In the genomic region with DNA sequence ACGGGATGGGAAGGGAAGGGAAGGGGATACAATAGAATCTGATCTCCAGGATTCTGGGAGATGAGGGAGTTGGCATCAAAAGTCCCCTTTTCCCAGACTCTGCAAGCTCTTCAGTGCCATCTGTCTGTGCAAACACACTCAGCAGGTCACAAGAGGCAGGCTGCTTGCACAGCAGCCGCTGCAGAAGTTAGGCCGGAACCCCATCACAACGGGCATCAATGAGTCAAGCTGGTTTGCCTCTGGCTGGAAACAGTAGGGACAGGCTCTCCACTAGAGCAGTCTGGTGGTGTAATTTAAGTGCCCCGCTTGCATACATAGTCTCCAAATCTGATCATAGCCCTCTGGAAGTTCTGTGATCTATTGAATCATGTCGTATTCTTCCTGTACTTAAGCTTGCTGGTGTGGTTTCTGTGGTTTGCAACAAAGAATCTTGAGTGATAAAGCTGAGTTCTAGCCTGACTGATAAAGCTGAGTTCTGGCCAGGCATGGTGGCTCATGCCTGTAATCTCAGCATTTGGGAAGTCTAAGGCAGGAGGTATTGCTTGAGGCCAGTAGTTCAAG, we compare ENCODE assay signal across 9 cellular contexts. TPM values are rescaled to one million over a fixed set of nuclear protein-coding genes. Genes with fewer than 3 reads are reported as not detected.
DNase-seq lines count a peak whose midpoint lies in the region; ATAC-seq and TF ChIP-seq lines count a peak whose summit lies in the region.
"Had no signal": no experiment of that assay in that cellular context is flagged by ENCODE, and none has a peak within 500 bp of the region (broad histone marks: within the 10 kb centered on the region; RNA-seq: fewer than 3 reads in every experiment).

No MANE protein-coding gene starts in this region.

- H3K4me3 ChIP-seq in BLaER1 = no peak overlapping the region
- no peak overlapping the region for H3K4me3 ChIP-seq in right lobe of liver

- H3K9me3 ChIP-seq in BLaER1 (no peaks in the 10 kb centered on the region), right lobe of liver (no peaks in the 10 kb centered on the region)

- H3K4me1 Mint-ChIP-seq in activated naive CD4-positive, alpha-beta T cell treated with anti-CD3 and anti-CD28 coated beads for 36 hours (ENCODE audit: low read depth) = peaks cover 55% of the 10 kb centered on the region
- H3K4me1 Mint-ChIP-seq: neural crest cell had no signal

- no peaks in the 10 kb centered on the region for H4K20me1 ChIP-seq in BLaER1

- WGBS in right lobe of liver (ENCODE audit: insufficient coverage, low coverage, low lambda C conversion rate, missing lambda C conversion rate) = 44% methylated on average over 4 of the region's 6 CpGs

- peak overlapping the region; percentile 87 for H3K27ac Mint-ChIP-seq in activated naive CD4-positive, alpha-beta T cell treated with anti-CD3 and anti-CD28 coated beads for 36 hours

- DNase-seq in activated naive CD4-positive, alpha-beta T cell treated with anti-CD3 and anti-CD28 coated beads for 36 hours = peak; percentile 92
- DNase-seq in right lobe of liver (peak in 1 of 3 donors; percentile 32), stromal cell of bone marrow (ENCODE audit: low read depth) (peak; percentile 91), putamen (ENCODE audit: low spot score) (no peak)

- H3K27me3 ChIP-seq in BLaER1 = no peaks in the 10 kb centered on the region
- no peaks in the 10 kb centered on the region for H3K27me3 ChIP-seq in right lobe of liver

- peaks cover 8% of the 10 kb centered on the region for H3K36me3 Mint-ChIP-seq in activated naive CD4-positive, alpha-beta T cell treated with anti-CD3 and anti-CD28 coated beads for 36 hours (ENCODE audit: low read depth)

- no peak for TF ChIP-seq EP300 in Ishikawa (IDR thresholded peaks at IDR 0.05; ENCODE audit: borderline replicate concordance)

- H3K9me3 Mint-ChIP-seq in activated naive CD4-positive, alpha-beta T cell treated with anti-CD3 and anti-CD28 coated beads for 36 hours = peaks cover 10% of the 10 kb centered on the region

- intact Hi-C loops in activated naive CD4-positive, alpha-beta T cell treated with anti-CD3 and anti-CD28 coated beads for 36 hours (cut with micrococcal nuclease) = loop anchor here (1.0 to 2.0 kb wide), 6 partner anchors 14 to 571 kb away; no protein-coding TSS in a partner anchor
- intact Hi-C loops in right lobe of liver (cut with DNase I) = loop anchor here in 1 of 2 donors (10.0 kb wide), 3 partner anchors 55 to 295 kb away; no protein-coding TSS in a partner anchor

- TF ChIP-seq POLR2A in right lobe of liver (IDR thresholded peaks at IDR 0.05) = no peak

- ATAC-seq in SK-N-SH treated with all-trans-retinoic acid at 6 μM for 48 hours (peak; percentile 60; the same call in 2 of the 3 replicates), right lobe of liver (peak; percentile 74 to 82 (median 78)), GM21723 (IDR thresholded peaks at IDR 0.05; ENCODE audit: unreplicated experiment) (no peak)

- TF ChIP-seq RAD21 in Ishikawa (IDR thresholded peaks at IDR 0.05; ENCODE audit: low read depth) = peak; percentile 8; the same call in 1 of the 2 replicates

- H3K36me3 ChIP-seq in BLaER1 (no peaks in the 10 kb centered on the region), right lobe of liver (no peaks in the 10 kb centered on the region)

- H3K27me3 Mint-ChIP-seq in activated naive CD4-positive, alpha-beta T cell treated with anti-CD3 and anti-CD28 coated beads for 36 hours (ENCODE audit: low read depth) = no peaks in the 10 kb centered on the region

- H3K4me1 ChIP-seq in BLaER1 = peaks cover 70% of the 10 kb centered on the region
- H3K4me1 ChIP-seq in right lobe of liver = no peaks in the 10 kb centered on the region

- CTCF ChIA-PET in activated naive CD4-positive, alpha-beta T cell treated with anti-CD3 and anti-CD28 coated beads for 36 hours (lab: Charles Lee) = interaction anchor here (0.7 to 4.3 kb wide), 10 partner anchors 9 to 209 kb away, joined by 3 to 30 read pairs (median 4); a partner anchor contains a TSS

- no peak overlapping the region; the same call in 1 of the 2 replicates for H3K9ac ChIP-seq in BLaER1

- H3K4me2 ChIP-seq in BLaER1 = peak overlapping the region; percentile 73

- no peak overlapping the region for H3K4me3 Mint-ChIP-seq in activated naive CD4-positive, alpha-beta T cell treated with anti-CD3 and anti-CD28 coated beads for 36 hours
- H3K4me3 Mint-ChIP-seq: neural crest cell had no signal

- TF ChIP-seq CTCF in right lobe of liver (IDR thresholded peaks at IDR 0.05) = peak in 3 of 4 donors; percentile 25 to 46 (median 26)

- H3K27ac ChIP-seq in BLaER1 (peak overlapping the region; percentile 96), right lobe of liver (no peak overlapping the region)

TF ChIP-seq in Ishikawa, 13 proteins besides CTCF, POLR2A, EP300 and RAD21 (continues in another document):
- TF ChIP-seq CEBPB (IDR thresholded peaks at IDR 0.05) (no peak), TEAD4 (IDR thresholded peaks at IDR 0.05) (no peak), ZBTB7A (IDR thresholded peaks at IDR 0.05; ENCODE audit: low read depth) (no peak), CREB1 (IDR thresholded peaks at IDR 0.05; ENCODE audit: low read depth) (no peak), YY1 (IDR thresholded peaks at IDR 0.05; ENCODE audit: low read depth) (no peak), FOXM1 (IDR thresholded peaks at IDR 0.05; ENCODE audit: borderline replicate concordance, low read depth) (no peak), NFIC (IDR thresholded peaks at IDR 0.05) (no peak), TCF12 (IDR thresholded peaks at IDR 0.05; ENCODE audit: low read depth) (no peak), TAF1 (IDR thresholded peaks at IDR 0.05; ENCODE audit: low read depth) (no peak)
- TF ChIP-seq, protein P1, sequence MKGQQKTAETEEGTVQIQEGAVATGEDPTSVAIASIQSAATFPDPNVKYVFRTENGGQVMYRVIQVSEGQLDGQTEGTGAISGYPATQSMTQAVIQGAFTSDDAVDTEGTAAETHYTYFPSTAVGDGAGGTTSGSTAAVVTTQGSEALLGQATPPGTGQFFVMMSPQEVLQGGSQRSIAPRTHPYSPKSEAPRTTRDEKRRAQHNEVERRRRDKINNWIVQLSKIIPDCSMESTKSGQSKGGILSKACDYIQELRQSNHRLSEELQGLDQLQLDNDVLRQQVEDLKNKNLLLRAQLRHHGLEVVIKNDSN (IDR thresholded peaks at IDR 0.05) = no peak

TF ChIP-seq in SK-N-SH treated with all-trans-retinoic acid at 6 μM for 48 hours, 23 proteins besides CTCF, POLR2A, EP300 and RAD21 (continues in another document):
- no peak for TF ChIP-seq ISL1 (CRISPR knock-in tag; IDR thresholded peaks at IDR 0.05)
- TF ChIP-seq, protein P2, sequence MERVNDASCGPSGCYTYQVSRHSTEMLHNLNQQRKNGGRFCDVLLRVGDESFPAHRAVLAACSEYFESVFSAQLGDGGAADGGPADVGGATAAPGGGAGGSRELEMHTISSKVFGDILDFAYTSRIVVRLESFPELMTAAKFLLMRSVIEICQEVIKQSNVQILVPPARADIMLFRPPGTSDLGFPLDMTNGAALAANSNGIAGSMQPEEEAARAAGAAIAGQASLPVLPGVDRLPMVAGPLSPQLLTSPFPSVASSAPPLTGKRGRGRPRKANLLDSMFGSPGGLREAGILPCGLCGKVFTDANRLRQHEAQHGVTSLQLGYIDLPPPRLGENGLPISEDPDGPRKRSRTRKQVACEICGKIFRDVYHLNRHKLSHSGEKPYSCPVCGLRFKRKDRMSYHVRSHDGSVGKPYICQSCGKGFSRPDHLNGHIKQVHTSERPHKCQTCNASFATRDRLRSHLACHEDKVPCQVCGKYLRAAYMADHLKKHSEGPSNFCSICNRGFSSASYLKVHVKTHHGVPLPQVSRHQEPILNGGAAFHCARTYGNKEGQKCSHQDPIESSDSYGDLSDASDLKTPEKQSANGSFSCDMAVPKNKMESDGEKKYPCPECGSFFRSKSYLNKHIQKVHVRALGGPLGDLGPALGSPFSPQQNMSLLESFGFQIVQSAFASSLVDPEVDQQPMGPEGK (CRISPR knock-in tag; IDR thresholded peaks at IDR 0.05; ENCODE audit: borderline replicate concordance) = no peak
- TF ChIP-seq, protein P3, sequence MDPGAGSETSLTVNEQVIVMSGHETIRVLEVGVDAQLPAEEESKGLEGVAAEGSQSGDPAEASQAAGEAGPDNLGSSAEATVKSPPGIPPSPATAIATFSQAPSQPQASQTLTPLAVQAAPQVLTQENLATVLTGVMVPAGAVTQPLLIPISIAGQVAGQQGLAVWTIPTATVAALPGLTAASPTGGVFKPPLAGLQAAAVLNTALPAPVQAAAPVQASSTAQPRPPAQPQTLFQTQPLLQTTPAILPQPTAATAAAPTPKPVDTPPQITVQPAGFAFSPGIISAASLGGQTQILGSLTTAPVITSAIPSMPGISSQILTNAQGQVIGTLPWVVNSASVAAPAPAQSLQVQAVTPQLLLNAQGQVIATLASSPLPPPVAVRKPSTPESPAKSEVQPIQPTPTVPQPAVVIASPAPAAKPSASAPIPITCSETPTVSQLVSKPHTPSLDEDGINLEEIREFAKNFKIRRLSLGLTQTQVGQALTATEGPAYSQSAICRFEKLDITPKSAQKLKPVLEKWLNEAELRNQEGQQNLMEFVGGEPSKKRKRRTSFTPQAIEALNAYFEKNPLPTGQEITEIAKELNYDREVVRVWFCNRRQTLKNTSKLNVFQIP (CRISPR knock-in tag; IDR thresholded peaks at IDR 0.05; ENCODE audit: borderline replicate concordance, low read depth) = no peak
- no peak for TF ChIP-seq RARB (CRISPR knock-in tag; IDR thresholded peaks at IDR 0.05)
- no peak for TF ChIP-seq SNAI2 (CRISPR knock-in tag; IDR thresholded peaks at IDR 0.05)
- TF ChIP-seq, protein P4, sequence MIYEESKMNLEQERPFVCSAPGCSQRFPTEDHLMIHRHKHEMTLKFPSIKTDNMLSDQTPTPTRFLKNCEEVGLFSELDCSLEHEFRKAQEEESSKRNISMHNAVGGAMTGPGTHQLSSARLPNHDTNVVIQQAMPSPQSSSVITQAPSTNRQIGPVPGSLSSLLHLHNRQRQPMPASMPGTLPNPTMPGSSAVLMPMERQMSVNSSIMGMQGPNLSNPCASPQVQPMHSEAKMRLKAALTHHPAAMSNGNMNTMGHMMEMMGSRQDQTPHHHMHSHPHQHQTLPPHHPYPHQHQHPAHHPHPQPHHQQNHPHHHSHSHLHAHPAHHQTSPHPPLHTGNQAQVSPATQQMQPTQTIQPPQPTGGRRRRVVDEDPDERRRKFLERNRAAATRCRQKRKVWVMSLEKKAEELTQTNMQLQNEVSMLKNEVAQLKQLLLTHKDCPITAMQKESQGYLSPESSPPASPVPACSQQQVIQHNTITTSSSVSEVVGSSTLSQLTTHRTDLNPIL (CRISPR knock-in tag; IDR thresholded peaks at IDR 0.05; ENCODE audit: low read depth) = no peak

RNA-seq across cellular contexts. Expression of a gene that starts 33.7 kb away (rescaled TPM):
- 10 to 100 TPM; 11.3 to 13.9 TPM for total RNA-seq in activated naive CD4-positive, alpha-beta T cell treated with anti-CD3 and anti-CD28 coated beads for 36 hours
- total RNA-seq in right lobe of liver = 100 to 1,000 TPM in 1 of 6 experiments, 10 to 100 TPM in 5; 11.2 to 153 (median 66.7) TPM
